In the genomic region with DNA sequence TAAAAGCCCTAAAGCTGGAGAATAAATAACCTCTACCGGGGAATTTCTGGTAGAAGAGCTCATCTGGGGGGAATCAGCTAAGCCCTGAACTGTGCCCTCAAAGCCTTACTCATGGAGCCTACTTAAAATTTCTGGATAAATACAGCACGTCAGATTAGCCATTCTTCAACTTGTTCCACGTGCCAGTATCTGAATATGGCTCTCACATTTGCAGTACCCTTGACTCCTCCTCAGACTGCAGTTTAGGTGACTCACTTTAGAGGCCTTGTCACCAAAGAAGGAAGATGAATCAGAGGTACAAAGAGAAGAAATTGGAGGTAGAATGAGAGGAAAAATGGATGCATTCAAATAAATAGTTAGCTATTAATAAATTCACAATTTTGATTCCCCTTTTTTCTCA, we compare ENCODE assay signal across 18 cellular contexts. TPM values are rescaled to one million over a fixed set of nuclear protein-coding genes. Genes with fewer than 3 reads are reported as not detected.
"Had no signal": no experiment of that assay in that cellular context is flagged by ENCODE, and none has a peak within 500 bp of the region (broad histone marks: within the 10 kb centered on the region; RNA-seq: fewer than 3 reads in every experiment).

No MANE protein-coding gene starts in this region.

- H3K36me3 ChIP-seq: adrenal gland, right lobe of liver, spleen, suprapubic skin had no signal

- H3K4me1 ChIP-seq: adrenal gland, right lobe of liver, spleen, suprapubic skin had no signal

- ATAC-seq: effector memory CD8-positive, alpha-beta T cell; naive thymus-derived CD8-positive, alpha-beta T cell; right lobe of liver; T-helper 17 cell had no signal

- H3K27ac ChIP-seq: adrenal gland, right lobe of liver, spleen, suprapubic skin had no signal

- H3K4me3 ChIP-seq: adrenal gland, right lobe of liver, spleen, suprapubic skin had no signal

- DNase-seq: activated naive CD4-positive, alpha-beta T cell treated with anti-CD3 and anti-CD28 coated beads, Interleukin-2, amount 50 U/mL, for 16 hours; activated T-cell treated with anti-CD3 and anti-CD28 coated beads, Interleukin-2, amount 50 U/mL, for 1 hour; adrenal gland; cerebellar nuclear complex; effector memory CD8-positive, alpha-beta T cell; erythroblast; immature natural killer cell; naive thymus-derived CD8-positive, alpha-beta T cell; right lobe of liver; spleen; stimulated activated CD4-positive, alpha-beta T cell treated with anti-CD3 and anti-CD28 coated beads, Interleukin-1b, Interleukin-23, amount 100 ng/mL, for 48 hours; stimulated activated naive CD4-positive, alpha-beta T cell treated with Interleukin-2 at 50 U/mL for 16 hours; T-helper 17 cell had no signal

- H3K27me3 ChIP-seq: adrenal gland, right lobe of liver, spleen, suprapubic skin had no signal

- H3K9me3 ChIP-seq: adrenal gland, right lobe of liver, suprapubic skin had no signal

RNA-seq across cellular contexts. Expression of gene POTEC, which starts 34.6 kb away (rescaled TPM):
- total RNA-seq: adrenal gland; glomerular endothelial cell; lung microvascular endothelial cell; mononuclear cell; naive thymus-derived CD8-positive, alpha-beta T cell; progenitor cell of endocrine pancreas; right lobe of liver; spleen; suprapubic skin; T-helper 17 cell had no signal
- polyA plus RNA-seq: adrenal gland; immature natural killer cell; naive thymus-derived CD8-positive, alpha-beta T cell; spleen had no signal
